Comparison of ENCODE assay signal across 8 cellular contexts in genomic region chr19:50723069-50723468, GRCh38. TPM values are rescaled to one million over a fixed set of nuclear protein-coding genes. Genes with fewer than 3 reads are reported as not detected.
DNase-seq lines count a peak whose midpoint lies in the region; ATAC-seq and TF ChIP-seq lines count a peak whose summit lies in the region.

CLEC11A (plus strand) TSS chr19:50723364; CDS start chr19:50723526, 162 bp downstream.

- H3K4me3 ChIP-seq in right atrium auricular region: peak within 1 kb of the TSS; percentile 35 to 71
- H3K4me3 ChIP-seq in skeletal muscle satellite cell (ENCODE audit: low read length): peak within 1 kb of the TSS; percentile 72

- no peak for DNase-seq in T-helper 1 cell
- no peak for DNase-seq in activated T-helper 1 cell treated with anti-CD3 and anti-CD28 coated beads, Interleukin-12 subunit alpha, Interleukin-12 subunit beta, Interleukin-2, Interleukin-4 antibody, amounts not matched to agents 30 ng/mL and 10 ng/mL and 1 ng/mL, durations not matched to agents 14 hours and 24 hours and 36 hours (ENCODE audit: low spot score)
- peak; percentile 65 for DNase-seq in right atrium auricular region (ENCODE audit: low spot score)
- no peak for DNase-seq in OCI-M2 (lab: John Stamatoyannopoulos, UW; ENCODE audit: unreplicated experiment)

- peaks cover 2% of the 10 kb centered on the region for H3K9me3 Mint-ChIP-seq in T-helper 1 cell treated with Interleukin-12 subunit alpha and Interleukin-12 subunit beta and Interleukin-4 antibody, amounts not matched to agents 30 μg/mL and 1 μg/mL, for 36 hours
- H3K9me3 Mint-ChIP-seq in activated T-helper 1 cell treated with anti-CD3 and anti-CD28 coated beads, Interleukin-12 subunit alpha, Interleukin-12 subunit beta, Interleukin-2, Interleukin-4 antibody, amounts not matched to agents 30 ng/mL and 10 ng/mL and 1 ng/mL, durations not matched to agents 14 hours and 24 hours and 36 hours: no peaks in the 10 kb centered on the region

- peaks cover 48% of the 10 kb centered on the region for H3K27me3 Mint-ChIP-seq in T-helper 1 cell treated with Interleukin-12 subunit alpha and Interleukin-12 subunit beta and Interleukin-4 antibody, amounts not matched to agents 30 μg/mL and 1 μg/mL, for 36 hours (ENCODE audit: low read depth)
- peaks cover 37% of the 10 kb centered on the region for H3K27me3 Mint-ChIP-seq in activated T-helper 1 cell treated with anti-CD3 and anti-CD28 coated beads, Interleukin-12 subunit alpha, Interleukin-12 subunit beta, Interleukin-2, Interleukin-4 antibody, amounts not matched to agents 30 ng/mL and 10 ng/mL and 1 ng/mL, durations not matched to agents 14 hours and 24 hours and 36 hours (ENCODE audit: insufficient read depth)

- peaks cover 0 to 6% of the 10 kb centered on the region in 2 donors for H3K27me3 ChIP-seq in right atrium auricular region
- no peaks in the 10 kb centered on the region for H3K27me3 ChIP-seq in skeletal muscle satellite cell (ENCODE audit: control insufficient read depth, insufficient read depth, low read length)

- peak within 1 kb of the TSS; percentile 25 to 41 for H3K27ac ChIP-seq in right atrium auricular region

- peaks cover 0 to 41% of the 10 kb centered on the region in 2 donors for H3K4me1 ChIP-seq in right atrium auricular region
- H3K4me1 ChIP-seq in skeletal muscle satellite cell (ENCODE audit: control insufficient read depth, insufficient read depth, low read length): peaks cover 31% of the 10 kb centered on the region

- H3K4me1 Mint-ChIP-seq in T-helper 1 cell treated with Interleukin-12 subunit alpha and Interleukin-12 subunit beta and Interleukin-4 antibody, amounts not matched to agents 30 μg/mL and 1 μg/mL, for 36 hours (ENCODE audit: low read depth): peaks cover 17% of the 10 kb centered on the region
- no peaks in the 10 kb centered on the region for H3K4me1 Mint-ChIP-seq in activated T-helper 1 cell treated with anti-CD3 and anti-CD28 coated beads, Interleukin-12 subunit alpha, Interleukin-12 subunit beta, Interleukin-2, Interleukin-4 antibody, amounts not matched to agents 30 ng/mL and 10 ng/mL and 1 ng/mL, durations not matched to agents 14 hours and 24 hours and 36 hours (ENCODE audit: low read depth)

- peak within 1 kb of the TSS; percentile 47 for H3K27ac Mint-ChIP-seq in T-helper 1 cell treated with Interleukin-12 subunit alpha and Interleukin-12 subunit beta and Interleukin-4 antibody, amounts not matched to agents 30 μg/mL and 1 μg/mL, for 36 hours
- no peak within 1 kb of the TSS for H3K27ac Mint-ChIP-seq in activated T-helper 1 cell treated with anti-CD3 and anti-CD28 coated beads, Interleukin-12 subunit alpha, Interleukin-12 subunit beta, Interleukin-2, Interleukin-4 antibody, amounts not matched to agents 30 ng/mL and 10 ng/mL and 1 ng/mL, durations not matched to agents 14 hours and 24 hours and 36 hours

- ATAC-seq in HG02981 (IDR thresholded peaks at IDR 0.05; ENCODE audit: unreplicated experiment) (no peak), HG03457 (IDR thresholded peaks at IDR 0.05; ENCODE audit: unreplicated experiment) (no peak)

- intact Hi-C loops in activated T-helper 1 cell treated with anti-CD3 and anti-CD28 coated beads, Interleukin-12 subunit alpha, Interleukin-12 subunit beta, Interleukin-2, Interleukin-4 antibody, amounts not matched to agents 30 ng/mL and 10 ng/mL and 1 ng/mL, durations not matched to agents 14 hours and 24 hours and 36 hours (cut with micrococcal nuclease): no loop called here

- peak within 1 kb of the TSS; percentile 66 for H3K9ac ChIP-seq in skeletal muscle satellite cell (ENCODE audit: low read depth, low read length)

- H3K4me2 ChIP-seq in skeletal muscle satellite cell (ENCODE audit: low read length): peak within 1 kb of the TSS; percentile 88

- H3K36me3 Mint-ChIP-seq in T-helper 1 cell treated with Interleukin-12 subunit alpha and Interleukin-12 subunit beta and Interleukin-4 antibody, amounts not matched to agents 30 μg/mL and 1 μg/mL, for 36 hours (ENCODE audit: low read depth): no peaks in the 10 kb centered on the region
- H3K36me3 Mint-ChIP-seq in activated T-helper 1 cell treated with anti-CD3 and anti-CD28 coated beads, Interleukin-12 subunit alpha, Interleukin-12 subunit beta, Interleukin-2, Interleukin-4 antibody, amounts not matched to agents 30 ng/mL and 10 ng/mL and 1 ng/mL, durations not matched to agents 14 hours and 24 hours and 36 hours (ENCODE audit: low read depth): no peaks in the 10 kb centered on the region

- no peak for TF ChIP-seq CTCF in right atrium auricular region (IDR thresholded peaks at IDR 0.05)

- H3K9me3 ChIP-seq in right atrium auricular region (no peaks in the 10 kb centered on the region), skeletal muscle satellite cell (replicated peaks; ENCODE audit: low read length) (no peaks in the 10 kb centered on the region)

- H3K36me3 ChIP-seq in right atrium auricular region (no peaks in the 10 kb centered on the region), skeletal muscle satellite cell (ENCODE audit: insufficient read depth, low read length) (no peaks in the 10 kb centered on the region)

- H3K4me3 Mint-ChIP-seq in T-helper 1 cell treated with Interleukin-12 subunit alpha and Interleukin-12 subunit beta and Interleukin-4 antibody, amounts not matched to agents 30 μg/mL and 1 μg/mL, for 36 hours: peak within 1 kb of the TSS; percentile 60
- peak within 1 kb of the TSS; percentile 85 for H3K4me3 Mint-ChIP-seq in activated T-helper 1 cell treated with anti-CD3 and anti-CD28 coated beads, Interleukin-12 subunit alpha, Interleukin-12 subunit beta, Interleukin-2, Interleukin-4 antibody, amounts not matched to agents 30 ng/mL and 10 ng/mL and 1 ng/mL, durations not matched to agents 14 hours and 24 hours and 36 hours

RNA-seq across cellular contexts. Expression of gene CLEC11A, which starts in this region (rescaled TPM):
- 0.75 and 0.83 TPM in 2 replicates for total RNA-seq in activated T-helper 1 cell treated with anti-CD3 and anti-CD28 coated beads, Interleukin-12 subunit alpha, Interleukin-12 subunit beta, Interleukin-2, Interleukin-4 antibody, amounts not matched to agents 30 ng/mL and 10 ng/mL and 1 ng/mL, durations not matched to agents 14 hours and 24 hours and 36 hours
- 10 to 100 TPM; 10.3 to 13.8 TPM for total RNA-seq in right atrium auricular region
- 11.9 and 23.8 TPM in 2 replicates for total RNA-seq in skeletal muscle satellite cell (2012; rRNA removed)
